Comparison of ENCODE assay signal across 19 cellular contexts in the genomic region with DNA sequence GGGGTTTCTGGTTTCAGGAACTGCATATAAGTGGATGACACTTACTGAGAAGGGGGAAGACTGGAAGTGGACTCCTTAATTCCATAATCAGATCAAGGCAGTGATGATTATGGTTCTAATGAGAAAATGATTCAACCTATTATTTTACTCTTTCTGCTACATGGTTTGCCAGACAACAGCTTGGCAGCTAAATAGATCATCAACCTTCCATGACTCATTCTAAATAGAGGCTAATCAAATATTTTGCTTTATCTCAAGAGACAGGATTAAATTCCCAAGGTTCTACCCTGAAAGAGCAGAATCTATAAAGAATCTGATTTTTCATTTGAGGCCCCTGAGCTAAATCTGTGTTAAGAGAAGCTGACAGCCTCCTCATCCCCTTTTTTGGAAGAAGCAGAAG. TPM values are rescaled to one million over a fixed set of nuclear protein-coding genes. Genes with fewer than 3 reads are reported as not detected.
"Had no signal": no experiment of that assay in that cellular context is flagged by ENCODE, and none has a peak within 500 bp of the region (broad histone marks: within the 10 kb centered on the region; RNA-seq: fewer than 3 reads in every experiment).

No MANE protein-coding gene starts in this region.

- H3K9me3 Mint-ChIP-seq: activated CD4-positive, alpha-beta memory T cell treated with anti-CD3 and anti-CD28 coated beads, Interleukin-2, amount 10 ng/mL, durations not matched to agents 7 days and 5 days; activated T-helper 17 cell treated with anti-CD3 and anti-CD28 coated beads, Interleukin-2, amount 50 U/mL, for 72 hours; immature natural killer cell had no signal

- H3K4me3 Mint-ChIP-seq: activated CD4-positive, alpha-beta memory T cell treated with anti-CD3 and anti-CD28 coated beads, Interleukin-2, amount 10 ng/mL, durations not matched to agents 7 days and 5 days; activated T-helper 17 cell treated with anti-CD3 and anti-CD28 coated beads, Interleukin-2, amount 50 U/mL, for 72 hours; immature natural killer cell had no signal

- H3K36me3 Mint-ChIP-seq: immature natural killer cell had no signal

- FAIRE-seq: TTC549 had no signal

- H3K27ac Mint-ChIP-seq: activated CD4-positive, alpha-beta memory T cell treated with anti-CD3 and anti-CD28 coated beads, Interleukin-2, amount 10 ng/mL, durations not matched to agents 7 days and 5 days; activated T-helper 17 cell treated with anti-CD3 and anti-CD28 coated beads, Interleukin-2, amount 50 U/mL, for 72 hours; immature natural killer cell had no signal

- DNase-seq: activated CD4-positive, alpha-beta memory T cell treated with anti-CD3 and anti-CD28 coated beads, Interleukin-2, amount 10 ng/mL, durations not matched to agents 7 days and 5 days; activated CD4-positive, alpha-beta T cell treated with anti-CD3 and anti-CD28 coated beads for 48 hours; activated CD4-positive, CD25-positive, alpha-beta regulatory T cell; activated naive CD4-positive, alpha-beta T cell treated with Interleukin-2 at 50 U/mL for 16 hours; activated T-cell treated with anti-CD3 and anti-CD28 coated beads, Interleukin-2, amount 50 U/mL, for 1 hour; effector CD8-positive, alpha-beta T cell; esophagus squamous epithelium; immature natural killer cell; left ventricle myocardium superior; occipital lobe; posterior cingulate gyrus; retina; stimulated activated CD4-positive, alpha-beta T cell treated with anti-CD3 and anti-CD28 coated beads, Interleukin-12 subunit alpha, Interleukin-12 subunit beta, amount 100 ng/mL, for 4 hours; stimulated activated CD4-positive, alpha-beta T cell treated with anti-CD3 and anti-CD28 coated beads, Interleukin-1b, Interleukin-23, amount 100 ng/mL, for 48 hours; stimulated activated CD8-positive, alpha-beta memory T cell treated with anti-CD3 and anti-CD28 coated beads, Interleukin-4, amount 100 ng/mL, for 48 hours; stimulated activated naive CD4-positive, alpha-beta T cell; upper lobe of right lung had no signal

- H3K4me1 Mint-ChIP-seq: immature natural killer cell had no signal

RNA-seq across cellular contexts. Expression of a gene that starts 46.3 kb away (rescaled TPM):
- polyA plus RNA-seq: immature natural killer cell had no signal
